8 cellular contexts compared by ENCODE assay signal in genomic region chr5:134005415-134006118, GRCh38. TPM values are rescaled to one million over a fixed set of nuclear protein-coding genes. Genes with fewer than 3 reads are reported as not detected.
A peak's percentile ranks its signal among the peaks of the same experiment; 100 is the strongest.
DNase-seq lines count a peak whose midpoint lies in the region; ATAC-seq and TF ChIP-seq lines count a peak whose summit lies in the region.

No MANE protein-coding gene starts in this region.

- TF ChIP-seq POLR2A in lower leg skin (IDR thresholded peaks at IDR 0.05) = no peak

- peak overlapping the region; percentile 51 for H3K27ac ChIP-seq in Karpas-422 (ENCODE audit: low read length)
- peak overlapping the region; percentile 97 to 98 for H3K27ac ChIP-seq in tibial artery

- peak overlapping the region; percentile 88; the same call in 1 of the 2 replicates for H2AFZ ChIP-seq in Karpas-422 (ENCODE audit: low read length)

- intact Hi-C loops in lower leg skin (cut with DNase I; ENCODE audit: low total_unique reads) (no loop called here), tibial artery (cut with DNase I; ENCODE audit: low total_unique reads) (no loop called here)

- H3K4me3 ChIP-seq in Karpas-422 (ENCODE audit: low read length) (peak overlapping the region; percentile 95), lower leg skin (ENCODE audit: low read depth, poor library complexity, severe bottlenecking) (peak overlapping the region; percentile 98), tibial artery (peak overlapping the region; percentile 75 to 95)

- H3K27me3 ChIP-seq in Karpas-422 (ENCODE audit: low read length) = no peaks in the 10 kb centered on the region
- no peaks in the 10 kb centered on the region for H3K27me3 ChIP-seq in tibial artery

- H3K4me1 ChIP-seq in Karpas-422 (ENCODE audit: low read length) (peaks cover 31% of the 10 kb centered on the region), tibial artery (peaks cover 0 to 46% (median 35%) of the 10 kb centered on the region in 4 donors)

- H3K9ac ChIP-seq in Karpas-422 (ENCODE audit: low read length) = peak overlapping the region; percentile 99

- ATAC-seq in HG02571 (IDR thresholded peaks at IDR 0.05; ENCODE audit: unreplicated experiment) = no peak

- DNase-seq in GM10266 (ENCODE audit: extremely low spot score) (peak; percentile 60), Karpas-422 (no peak), lower leg skin (ENCODE audit: low spot score in 2 of 2) (peak in 1 of 2 donors; percentile 89), tibial artery (peak; percentile 37 to 78), EL (no peak), NCI-H1092 treated with DMSO at 0.1 percent for 48 hours (lab: John Stamatoyannopoulos, UW) (no peak)
- peak; percentile 7 for DNase-seq in central memory CD4-positive, alpha-beta T cell

- H3K9me3 ChIP-seq in Karpas-422 (ENCODE audit: low read length) (no peaks in the 10 kb centered on the region), tibial artery (no peaks in the 10 kb centered on the region)

- H4K20me1 ChIP-seq in Karpas-422 (ENCODE audit: insufficient read depth, low read depth, low read length) = peaks cover 27% of the 10 kb centered on the region

- H3K36me3 ChIP-seq in Karpas-422 (ENCODE audit: insufficient read depth, low read length) (peaks cover 15% of the 10 kb centered on the region; the same call in 1 of the 2 replicates), tibial artery (no peaks in the 10 kb centered on the region)

- H3K79me2 ChIP-seq in Karpas-422 (ENCODE audit: low read length) = peaks cover 48% of the 10 kb centered on the region

- peak overlapping the region; percentile 81 for H3K4me2 ChIP-seq in Karpas-422 (ENCODE audit: low read depth, low read length, poor library complexity, severe bottlenecking)

- TF ChIP-seq CTCF in GM10266 (IDR thresholded peaks at IDR 0.05; ENCODE audit: control insufficient read depth, insufficient read depth, low read depth, missing control alignments) = no peak
- TF ChIP-seq CTCF in lower leg skin (IDR thresholded peaks at IDR 0.05) = no peak
- no peak for TF ChIP-seq CTCF in tibial artery (IDR thresholded peaks at IDR 0.05)

- no peaks in the 10 kb centered on the region for H3K9me2 ChIP-seq in Karpas-422 (replicated peaks; ENCODE audit: insufficient read depth, low read length)

- WGBS in lower leg skin, 2 donors = 20 to 22% methylated on average over 41 of the region's 41 CpGs

RNA-seq across cellular contexts. Expression of gene VDAC1, which starts 0.8 kb away (rescaled TPM):
- total RNA-seq in Karpas-422 (2014; rRNA removed; shearing (Covaris generic); ENCODE audit: low replicate concordance) = 218 and 303 TPM in 2 replicates
- total RNA-seq in lower leg skin = 100 to 1,000 TPM; 113 to 159 (median 145) TPM

RNA-seq across cellular contexts. Expression of gene C5orf15, which starts 37.1 kb away (rescaled TPM):
- 20.5 and 57.4 TPM in 2 replicates for total RNA-seq in Karpas-422 (2014; rRNA removed; shearing (Covaris generic); ENCODE audit: low replicate concordance)
- 10 to 100 TPM; 26.0 to 64.8 (median 35.4) TPM for total RNA-seq in lower leg skin

Comparison
In these comparisons a context has a peak if more than half of its experiments do, and no peak if none do; other contexts are left out.
1. DNase-seq: peak in GM10266 (single experiment), central memory CD4-positive, alpha-beta T cell (single experiment) and tibial artery (2 of 2); none in Karpas-422 (single experiment), EL (single experiment) and NCI-H1092 treated with DMSO at 0.1 percent for 48 hours (single experiment).
2. Peak in every context shown above with its lines, with median percentiles within 50 percentile points of each other: H3K4me3 ChIP-seq.